Comparison of ENCODE assay signal across 1 cellular context in the genomic region with DNA sequence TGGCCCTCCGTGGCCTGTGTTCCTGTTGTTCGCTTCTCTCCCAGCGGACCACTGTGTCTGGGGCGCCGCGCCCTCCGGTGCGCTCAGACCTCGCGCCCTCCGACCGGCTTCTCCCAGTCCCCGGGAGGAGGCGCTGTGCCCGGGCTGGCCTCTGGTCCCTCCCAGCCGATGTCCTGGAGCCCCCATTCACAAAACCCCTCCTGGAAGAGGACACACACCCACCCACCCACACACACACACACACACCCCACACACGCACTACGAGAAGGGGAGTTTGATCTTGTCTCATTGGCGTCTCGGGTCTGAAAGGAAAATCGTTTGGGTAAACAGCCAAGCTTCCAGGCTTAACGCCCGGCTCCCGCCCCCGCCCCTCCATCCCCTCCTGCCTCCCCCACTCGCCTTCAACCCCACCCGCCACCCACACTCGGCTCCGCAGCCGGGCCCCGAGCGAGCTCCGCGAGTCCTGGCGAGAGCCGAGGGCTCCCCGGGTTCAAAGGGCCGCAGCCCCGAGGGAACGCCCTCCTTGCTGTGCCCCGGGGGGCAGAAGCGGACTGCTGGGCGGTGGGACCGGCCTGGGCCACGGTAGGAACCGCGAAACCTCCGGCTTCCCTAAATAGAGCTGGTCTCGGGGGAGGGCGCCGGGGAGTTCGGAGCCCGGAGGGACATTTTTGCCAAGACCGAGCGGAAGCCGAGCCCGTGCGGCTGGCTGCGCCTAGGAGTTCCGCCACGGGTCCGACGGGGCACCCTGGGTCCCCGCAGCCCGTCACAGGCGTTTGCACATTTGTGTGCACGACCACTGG.
TF ChIP-seq lines count a peak whose summit lies in the region.

No MANE protein-coding gene starts in this region.

TF ChIP-seq in HepG2, 621 proteins besides CTCF, POLR2A, EP300 and RAD21 (continued from another document and continues in another):
- no peak for TF ChIP-seq HOXA7 (CRISPR knock-in tag; IDR thresholded peaks at IDR 0.05)
- 0 out of 2 replicates have a peak, but pooled peaks have one; percentile 34 for TF ChIP-seq ZNF234 (CRISPR knock-in tag; conservative IDR thresholded peaks at IDR 0.05)
- TF ChIP-seq TCF7 (IDR thresholded peaks at IDR 0.05; ENCODE audit: low read depth), result peak; percentile 22; the same call in 1 of the 2 replicates
- 0 out of 2 replicates have a peak, but pooled peaks have one; percentile 44 for TF ChIP-seq FOXC1 (CRISPR knock-in tag; IDR thresholded peaks at IDR 0.05; ENCODE audit: borderline replicate concordance)
- TF ChIP-seq, protein P1, sequence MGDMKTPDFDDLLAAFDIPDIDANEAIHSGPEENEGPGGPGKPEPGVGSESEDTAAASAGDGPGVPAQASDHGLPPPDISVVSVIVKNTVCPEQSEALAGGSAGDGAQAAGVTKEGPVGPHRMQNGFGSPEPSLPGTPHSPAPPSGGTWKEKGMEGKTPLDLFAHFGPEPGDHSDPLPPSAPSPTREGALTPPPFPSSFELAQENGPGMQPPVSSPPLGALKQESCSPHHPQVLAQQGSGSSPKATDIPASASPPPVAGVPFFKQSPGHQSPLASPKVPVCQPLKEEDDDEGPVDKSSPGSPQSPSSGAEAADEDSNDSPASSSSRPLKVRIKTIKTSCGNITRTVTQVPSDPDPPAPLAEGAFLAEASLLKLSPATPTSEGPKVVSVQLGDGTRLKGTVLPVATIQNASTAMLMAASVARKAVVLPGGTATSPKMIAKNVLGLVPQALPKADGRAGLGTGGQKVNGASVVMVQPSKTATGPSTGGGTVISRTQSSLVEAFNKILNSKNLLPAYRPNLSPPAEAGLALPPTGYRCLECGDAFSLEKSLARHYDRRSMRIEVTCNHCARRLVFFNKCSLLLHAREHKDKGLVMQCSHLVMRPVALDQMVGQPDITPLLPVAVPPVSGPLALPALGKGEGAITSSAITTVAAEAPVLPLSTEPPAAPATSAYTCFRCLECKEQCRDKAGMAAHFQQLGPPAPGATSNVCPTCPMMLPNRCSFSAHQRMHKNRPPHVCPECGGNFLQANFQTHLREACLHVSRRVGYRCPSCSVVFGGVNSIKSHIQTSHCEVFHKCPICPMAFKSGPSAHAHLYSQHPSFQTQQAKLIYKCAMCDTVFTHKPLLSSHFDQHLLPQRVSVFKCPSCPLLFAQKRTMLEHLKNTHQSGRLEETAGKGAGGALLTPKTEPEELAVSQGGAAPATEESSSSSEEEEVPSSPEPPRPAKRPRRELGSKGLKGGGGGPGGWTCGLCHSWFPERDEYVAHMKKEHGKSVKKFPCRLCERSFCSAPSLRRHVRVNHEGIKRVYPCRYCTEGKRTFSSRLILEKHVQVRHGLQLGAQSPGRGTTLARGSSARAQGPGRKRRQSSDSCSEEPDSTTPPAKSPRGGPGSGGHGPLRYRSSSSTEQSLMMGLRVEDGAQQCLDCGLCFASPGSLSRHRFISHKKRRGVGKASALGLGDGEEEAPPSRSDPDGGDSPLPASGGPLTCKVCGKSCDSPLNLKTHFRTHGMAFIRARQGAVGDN (CRISPR knock-in tag; IDR thresholded peaks at IDR 0.05), result peak; percentile 56
- peak; percentile 67; the same call in 1 of the 2 replicates for TF ChIP-seq POGZ (CRISPR knock-in tag; IDR thresholded peaks at IDR 0.05)
- TF ChIP-seq, protein P2, sequence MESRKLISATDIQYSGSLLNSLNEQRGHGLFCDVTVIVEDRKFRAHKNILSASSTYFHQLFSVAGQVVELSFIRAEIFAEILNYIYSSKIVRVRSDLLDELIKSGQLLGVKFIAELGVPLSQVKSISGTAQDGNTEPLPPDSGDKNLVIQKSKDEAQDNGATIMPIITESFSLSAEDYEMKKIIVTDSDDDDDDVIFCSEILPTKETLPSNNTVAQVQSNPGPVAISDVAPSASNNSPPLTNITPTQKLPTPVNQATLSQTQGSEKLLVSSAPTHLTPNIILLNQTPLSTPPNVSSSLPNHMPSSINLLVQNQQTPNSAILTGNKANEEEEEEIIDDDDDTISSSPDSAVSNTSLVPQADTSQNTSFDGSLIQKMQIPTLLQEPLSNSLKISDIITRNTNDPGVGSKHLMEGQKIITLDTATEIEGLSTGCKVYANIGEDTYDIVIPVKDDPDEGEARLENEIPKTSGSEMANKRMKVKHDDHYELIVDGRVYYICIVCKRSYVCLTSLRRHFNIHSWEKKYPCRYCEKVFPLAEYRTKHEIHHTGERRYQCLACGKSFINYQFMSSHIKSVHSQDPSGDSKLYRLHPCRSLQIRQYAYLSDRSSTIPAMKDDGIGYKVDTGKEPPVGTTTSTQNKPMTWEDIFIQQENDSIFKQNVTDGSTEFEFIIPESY (CRISPR knock-in tag; IDR thresholded peaks at IDR 0.05), result peak; percentile 100
- TF ChIP-seq ZMYM4 (CRISPR knock-in tag; IDR thresholded peaks at IDR 0.05), result peak; percentile 40; the same call in 1 of the 2 replicates
- TF ChIP-seq IKZF1 (IDR thresholded peaks at IDR 0.05), result no peak
- peak; percentile 39 for TF ChIP-seq HNRNPLL (IDR thresholded peaks at IDR 0.05; ENCODE audit: low read depth, low read length, poor library complexity, severe bottlenecking)
- TF ChIP-seq SOX5 (CRISPR knock-in tag; IDR thresholded peaks at IDR 0.05; ENCODE audit: borderline replicate concordance), result no peak
- TF ChIP-seq HOXA3 (CRISPR knock-in tag; IDR thresholded peaks at IDR 0.05), result peak; percentile 70
- no peak for TF ChIP-seq ZNF446 (CRISPR knock-in tag; IDR thresholded peaks at IDR 0.05)
- TF ChIP-seq, protein P3, sequence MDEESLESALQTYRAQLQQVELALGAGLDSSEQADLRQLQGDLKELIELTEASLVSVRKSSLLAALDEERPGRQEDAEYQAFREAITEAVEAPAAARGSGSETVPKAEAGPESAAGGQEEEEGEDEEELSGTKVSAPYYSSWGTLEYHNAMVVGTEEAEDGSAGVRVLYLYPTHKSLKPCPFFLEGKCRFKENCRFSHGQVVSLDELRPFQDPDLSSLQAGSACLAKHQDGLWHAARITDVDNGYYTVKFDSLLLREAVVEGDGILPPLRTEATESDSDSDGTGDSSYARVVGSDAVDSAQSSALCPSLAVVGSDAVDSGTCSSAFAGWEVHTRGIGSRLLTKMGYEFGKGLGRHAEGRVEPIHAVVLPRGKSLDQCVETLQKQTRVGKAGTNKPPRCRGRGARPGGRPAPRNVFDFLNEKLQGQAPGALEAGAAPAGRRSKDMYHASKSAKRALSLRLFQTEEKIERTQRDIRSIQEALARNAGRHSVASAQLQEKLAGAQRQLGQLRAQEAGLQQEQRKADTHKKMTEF (CRISPR knock-in tag; IDR thresholded peaks at IDR 0.05), result peak; percentile 30; the same call in 1 of the 2 replicates
- TF ChIP-seq GABPB1 (CRISPR knock-in tag; IDR thresholded peaks at IDR 0.05), result peak; percentile 51; the same call in 1 of the 2 replicates
- TF ChIP-seq, protein P4, sequence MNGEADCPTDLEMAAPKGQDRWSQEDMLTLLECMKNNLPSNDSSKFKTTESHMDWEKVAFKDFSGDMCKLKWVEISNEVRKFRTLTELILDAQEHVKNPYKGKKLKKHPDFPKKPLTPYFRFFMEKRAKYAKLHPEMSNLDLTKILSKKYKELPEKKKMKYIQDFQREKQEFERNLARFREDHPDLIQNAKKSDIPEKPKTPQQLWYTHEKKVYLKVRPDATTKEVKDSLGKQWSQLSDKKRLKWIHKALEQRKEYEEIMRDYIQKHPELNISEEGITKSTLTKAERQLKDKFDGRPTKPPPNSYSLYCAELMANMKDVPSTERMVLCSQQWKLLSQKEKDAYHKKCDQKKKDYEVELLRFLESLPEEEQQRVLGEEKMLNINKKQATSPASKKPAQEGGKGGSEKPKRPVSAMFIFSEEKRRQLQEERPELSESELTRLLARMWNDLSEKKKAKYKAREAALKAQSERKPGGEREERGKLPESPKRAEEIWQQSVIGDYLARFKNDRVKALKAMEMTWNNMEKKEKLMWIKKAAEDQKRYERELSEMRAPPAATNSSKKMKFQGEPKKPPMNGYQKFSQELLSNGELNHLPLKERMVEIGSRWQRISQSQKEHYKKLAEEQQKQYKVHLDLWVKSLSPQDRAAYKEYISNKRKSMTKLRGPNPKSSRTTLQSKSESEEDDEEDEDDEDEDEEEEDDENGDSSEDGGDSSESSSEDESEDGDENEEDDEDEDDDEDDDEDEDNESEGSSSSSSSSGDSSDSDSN (CRISPR knock-in tag; IDR thresholded peaks at IDR 0.05), result peak; percentile 90
- 0 out of 2 replicates have a peak, but pooled peaks have one; percentile 29 for TF ChIP-seq KAT7 (CRISPR knock-in tag; IDR thresholded peaks at IDR 0.05; ENCODE audit: borderline replicate concordance)
- no peak for TF ChIP-seq ZNF558 (CRISPR knock-in tag; IDR thresholded peaks at IDR 0.05; ENCODE audit: borderline replicate concordance)
- TF ChIP-seq ZFY (CRISPR knock-in tag; IDR thresholded peaks at IDR 0.05), result peak; percentile 39; the same call in 1 of the 2 replicates
- TF ChIP-seq, protein P5, sequence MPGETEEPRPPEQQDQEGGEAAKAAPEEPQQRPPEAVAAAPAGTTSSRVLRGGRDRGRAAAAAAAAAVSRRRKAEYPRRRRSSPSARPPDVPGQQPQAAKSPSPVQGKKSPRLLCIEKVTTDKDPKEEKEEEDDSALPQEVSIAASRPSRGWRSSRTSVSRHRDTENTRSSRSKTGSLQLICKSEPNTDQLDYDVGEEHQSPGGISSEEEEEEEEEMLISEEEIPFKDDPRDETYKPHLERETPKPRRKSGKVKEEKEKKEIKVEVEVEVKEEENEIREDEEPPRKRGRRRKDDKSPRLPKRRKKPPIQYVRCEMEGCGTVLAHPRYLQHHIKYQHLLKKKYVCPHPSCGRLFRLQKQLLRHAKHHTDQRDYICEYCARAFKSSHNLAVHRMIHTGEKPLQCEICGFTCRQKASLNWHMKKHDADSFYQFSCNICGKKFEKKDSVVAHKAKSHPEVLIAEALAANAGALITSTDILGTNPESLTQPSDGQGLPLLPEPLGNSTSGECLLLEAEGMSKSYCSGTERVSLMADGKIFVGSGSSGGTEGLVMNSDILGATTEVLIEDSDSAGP (CRISPR knock-in tag; IDR thresholded peaks at IDR 0.05; ENCODE audit: borderline replicate concordance), result peak; percentile 19; the same call in 1 of the 2 replicates
- TF ChIP-seq SNAPC2 (CRISPR knock-in tag; IDR thresholded peaks at IDR 0.05), result no peak
- peak; percentile 70 for TF ChIP-seq PHF8 (CRISPR knock-in tag; IDR thresholded peaks at IDR 0.05)
- 0 out of 2 replicates have a peak, but pooled peaks have one; percentile 26 for TF ChIP-seq ZNF501 (CRISPR knock-in tag; IDR thresholded peaks at IDR 0.05)
- 0 out of 2 replicates have a peak, but pooled peaks have one; percentile 28 for TF ChIP-seq ZNF607 (CRISPR knock-in tag; IDR thresholded peaks at IDR 0.05; ENCODE audit: borderline replicate concordance)
- peak; percentile 24; the same call in 1 of the 2 replicates for TF ChIP-seq ETV5 (CRISPR knock-in tag; IDR thresholded peaks at IDR 0.05; ENCODE audit: borderline replicate concordance)
- TF ChIP-seq, protein P6, sequence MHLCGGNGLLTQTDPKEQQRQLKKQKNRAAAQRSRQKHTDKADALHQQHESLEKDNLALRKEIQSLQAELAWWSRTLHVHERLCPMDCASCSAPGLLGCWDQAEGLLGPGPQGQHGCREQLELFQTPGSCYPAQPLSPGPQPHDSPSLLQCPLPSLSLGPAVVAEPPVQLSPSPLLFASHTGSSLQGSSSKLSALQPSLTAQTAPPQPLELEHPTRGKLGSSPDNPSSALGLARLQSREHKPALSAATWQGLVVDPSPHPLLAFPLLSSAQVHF (CRISPR knock-in tag; IDR thresholded peaks at IDR 0.05), result 0 out of 2 replicates have a peak, but pooled peaks have one; percentile 20
- TF ChIP-seq PTBP1 (IDR thresholded peaks at IDR 0.05; ENCODE audit: low read depth, low read length, poor library complexity, severe bottlenecking), result no peak
- TF ChIP-seq, protein P7, sequence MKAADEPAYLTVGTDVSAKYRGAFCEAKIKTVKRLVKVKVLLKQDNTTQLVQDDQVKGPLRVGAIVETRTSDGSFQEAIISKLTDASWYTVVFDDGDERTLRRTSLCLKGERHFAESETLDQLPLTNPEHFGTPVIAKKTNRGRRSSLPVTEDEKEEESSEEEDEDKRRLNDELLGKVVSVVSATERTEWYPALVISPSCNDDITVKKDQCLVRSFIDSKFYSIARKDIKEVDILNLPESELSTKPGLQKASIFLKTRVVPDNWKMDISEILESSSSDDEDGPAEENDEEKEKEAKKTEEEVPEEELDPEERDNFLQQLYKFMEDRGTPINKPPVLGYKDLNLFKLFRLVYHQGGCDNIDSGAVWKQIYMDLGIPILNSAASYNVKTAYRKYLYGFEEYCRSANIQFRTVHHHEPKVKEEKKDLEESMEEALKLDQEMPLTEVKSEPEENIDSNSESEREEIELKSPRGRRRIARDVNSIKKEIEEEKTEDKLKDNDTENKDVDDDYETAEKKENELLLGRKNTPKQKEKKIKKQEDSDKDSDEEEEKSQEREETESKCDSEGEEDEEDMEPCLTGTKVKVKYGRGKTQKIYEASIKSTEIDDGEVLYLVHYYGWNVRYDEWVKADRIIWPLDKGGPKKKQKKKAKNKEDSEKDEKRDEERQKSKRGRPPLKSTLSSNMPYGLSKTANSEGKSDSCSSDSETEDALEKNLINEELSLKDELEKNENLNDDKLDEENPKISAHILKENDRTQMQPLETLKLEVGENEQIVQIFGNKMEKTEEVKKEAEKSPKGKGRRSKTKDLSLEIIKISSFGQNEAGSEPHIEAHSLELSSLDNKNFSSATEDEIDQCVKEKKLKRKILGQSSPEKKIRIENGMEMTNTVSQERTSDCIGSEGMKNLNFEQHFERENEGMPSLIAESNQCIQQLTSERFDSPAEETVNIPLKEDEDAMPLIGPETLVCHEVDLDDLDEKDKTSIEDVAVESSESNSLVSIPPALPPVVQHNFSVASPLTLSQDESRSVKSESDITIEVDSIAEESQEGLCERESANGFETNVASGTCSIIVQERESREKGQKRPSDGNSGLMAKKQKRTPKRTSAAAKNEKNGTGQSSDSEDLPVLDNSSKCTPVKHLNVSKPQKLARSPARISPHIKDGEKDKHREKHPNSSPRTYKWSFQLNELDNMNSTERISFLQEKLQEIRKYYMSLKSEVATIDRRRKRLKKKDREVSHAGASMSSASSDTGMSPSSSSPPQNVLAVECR (CRISPR knock-in tag; IDR thresholded peaks at IDR 0.05; ENCODE audit: borderline replicate concordance), result 0 out of 2 replicates have a peak, but pooled peaks have one; percentile 15
- peak; percentile 42; the same call in 1 of the 2 replicates for TF ChIP-seq KMT2A (CRISPR knock-in tag; IDR thresholded peaks at IDR 0.05)
- TF ChIP-seq IKZF4 (CRISPR knock-in tag; IDR thresholded peaks at IDR 0.05; ENCODE audit: borderline replicate concordance, low read depth, not compliant biosample characterization), result no peak
- TF ChIP-seq FOXM1 (CRISPR knock-in tag; IDR thresholded peaks at IDR 0.05), result no peak
- TF ChIP-seq, protein P8, sequence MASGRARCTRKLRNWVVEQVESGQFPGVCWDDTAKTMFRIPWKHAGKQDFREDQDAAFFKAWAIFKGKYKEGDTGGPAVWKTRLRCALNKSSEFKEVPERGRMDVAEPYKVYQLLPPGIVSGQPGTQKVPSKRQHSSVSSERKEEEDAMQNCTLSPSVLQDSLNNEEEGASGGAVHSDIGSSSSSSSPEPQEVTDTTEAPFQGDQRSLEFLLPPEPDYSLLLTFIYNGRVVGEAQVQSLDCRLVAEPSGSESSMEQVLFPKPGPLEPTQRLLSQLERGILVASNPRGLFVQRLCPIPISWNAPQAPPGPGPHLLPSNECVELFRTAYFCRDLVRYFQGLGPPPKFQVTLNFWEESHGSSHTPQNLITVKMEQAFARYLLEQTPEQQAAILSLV (CRISPR knock-in tag; IDR thresholded peaks at IDR 0.05; ENCODE audit: borderline replicate concordance), result 0 out of 2 replicates have a peak, but pooled peaks have one; percentile 35
- 0 out of 2 replicates have a peak, but pooled peaks have one; percentile 26 for TF ChIP-seq RBFOX2 (IDR thresholded peaks at IDR 0.05; ENCODE audit: low read depth, low read length)
